ENCODE assay signal across 10 cellular contexts in genomic region chr16:24731722-24732419, GRCh38. TPM values are rescaled to one million over a fixed set of nuclear protein-coding genes. Genes with fewer than 3 reads are reported as not detected.
DNase-seq lines count a peak whose midpoint lies in the region; ATAC-seq and TF ChIP-seq lines count a peak whose summit lies in the region.
"Had no signal": no experiment of that assay in that cellular context is flagged by ENCODE, and none has a peak within 500 bp of the region (broad histone marks: within the 10 kb centered on the region; RNA-seq: fewer than 3 reads in every experiment).

No MANE protein-coding gene starts in this region.

- H2AK5ac ChIP-seq in mesendoderm (ENCODE audit: low read length): no peak overlapping the region

- no peak overlapping the region for H3K4ac ChIP-seq in mesendoderm (ENCODE audit: low read depth, low read length)

- no peak overlapping the region for H2BK120ac ChIP-seq in mesendoderm (ENCODE audit: low read depth, low read length)

- DNase-seq in activated naive CD4-positive, alpha-beta T cell (lab: John Stamatoyannopoulos, UW): no peak
- DNase-seq in dermis blood vessel endothelial cell: peak; percentile 55
- no peak for DNase-seq in mesendoderm
- DNase-seq in upper lobe of right lung: no peak
- no peak for DNase-seq in RKO (ENCODE audit: low spot score)
- DNase-seq in NCI-H748 treated with DMSO at 0.1 percent for 48 hours (lab: John Stamatoyannopoulos, UW): no peak
- no peak for DNase-seq in cerebellum (ENCODE audit: low spot score)

- no peak overlapping the region for H3K4me2 ChIP-seq in mesendoderm (ENCODE audit: low read length)

- H2BK15ac ChIP-seq in mesendoderm (replicated peaks; ENCODE audit: low read depth): no peak overlapping the region

- peak overlapping the region; percentile 98 for H3K4me3 Mint-ChIP-seq in activated naive CD4-positive, alpha-beta T cell treated with anti-CD3 and anti-CD28 coated beads, Interleukin-2, amount 50 U/mL, for 24 hours

- H3K9me3 ChIP-seq in upper lobe of right lung: no peaks in the 10 kb centered on the region

- H3K4me1 ChIP-seq in mesendoderm (ENCODE audit: control insufficient read depth, low read depth, low read length): no peaks in the 10 kb centered on the region
- H3K4me1 ChIP-seq in upper lobe of right lung: peaks cover 57% of the 10 kb centered on the region

- H3K9ac ChIP-seq in mesendoderm (ENCODE audit: low read length): peak overlapping the region; percentile 24

- H3K79me2 ChIP-seq in mesendoderm (ENCODE audit: control insufficient read depth, insufficient read depth, low read length): peaks cover 58% of the 10 kb centered on the region

- peaks cover 6% of the 10 kb centered on the region for H3K79me1 ChIP-seq in mesendoderm (ENCODE audit: low read length)

- H3K27ac Mint-ChIP-seq in activated naive CD4-positive, alpha-beta T cell treated with anti-CD3 and anti-CD28 coated beads, Interleukin-2, amount 50 U/mL, for 24 hours: peak overlapping the region; percentile 81

- H3K56ac ChIP-seq in mesendoderm (ENCODE audit: low read length): peak overlapping the region; percentile 17

- intact Hi-C loops in upper lobe of right lung (cut with DNase I): no loop called here

- no peaks in the 10 kb centered on the region for H3K27me3 Mint-ChIP-seq in activated naive CD4-positive, alpha-beta T cell treated with anti-CD3 and anti-CD28 coated beads, Interleukin-2, amount 50 U/mL, for 24 hours

- no CpG with 5 or more reads among the region's 8 CpGs for WGBS in mesendoderm (ENCODE audit: extremely low coverage, insufficient coverage, low lambda C conversion rate)

- no peaks in the 10 kb centered on the region for H3K9me3 Mint-ChIP-seq in activated naive CD4-positive, alpha-beta T cell treated with anti-CD3 and anti-CD28 coated beads, Interleukin-2, amount 50 U/mL, for 24 hours
- H3K9me3 Mint-ChIP-seq: CD14-positive monocyte had no signal

- no peak for ATAC-seq in upper lobe of right lung

- TF ChIP-seq CTCF in upper lobe of right lung (IDR thresholded peaks at IDR 0.05): no peak

- peaks cover 15% of the 10 kb centered on the region for H3K36me3 Mint-ChIP-seq in activated naive CD4-positive, alpha-beta T cell treated with anti-CD3 and anti-CD28 coated beads, Interleukin-2, amount 50 U/mL, for 24 hours

- no peak overlapping the region for H4K8ac ChIP-seq in mesendoderm (ENCODE audit: low read depth, low read length)

- H3K23ac ChIP-seq in mesendoderm (ENCODE audit: low read length): no peak overlapping the region

- H3K4me3 ChIP-seq in mesendoderm (ENCODE audit: low read length) (no peak overlapping the region), upper lobe of right lung (peak overlapping the region; percentile 87)

- H3K27ac ChIP-seq in mesendoderm (ENCODE audit: low read depth, low read length) (no peak overlapping the region), upper lobe of right lung (peak overlapping the region; percentile 40)
- H3K27ac ChIP-seq: HL-60 had no signal

- H3K4me1 Mint-ChIP-seq in activated naive CD4-positive, alpha-beta T cell treated with anti-CD3 and anti-CD28 coated beads, Interleukin-2, amount 50 U/mL, for 24 hours: peaks cover 73% of the 10 kb centered on the region

- H3K36me3 ChIP-seq in mesendoderm (ENCODE audit: control insufficient read depth, insufficient read depth, low read length): no peaks in the 10 kb centered on the region
- peaks cover 7% of the 10 kb centered on the region for H3K36me3 ChIP-seq in upper lobe of right lung

- no peak overlapping the region for H4K5ac ChIP-seq in mesendoderm (ENCODE audit: low read length)

- no peak overlapping the region for H2BK5ac ChIP-seq in mesendoderm (ENCODE audit: low read length)

- no peak overlapping the region for H3K18ac ChIP-seq in mesendoderm (ENCODE audit: low read length)

- no peaks in the 10 kb centered on the region for H3K27me3 ChIP-seq in mesendoderm (ENCODE audit: insufficient read depth, low read length, poor library complexity)
- no peaks in the 10 kb centered on the region for H3K27me3 ChIP-seq in upper lobe of right lung

RNA-seq across cellular contexts. Expression of gene TNRC6A, which starts 2.4 kb away (rescaled TPM):
- total RNA-seq in dermis blood vessel endothelial cell: 31.4 and 47.1 TPM in 2 replicates
- polyA plus RNA-seq in mesendoderm (2013, experiment 1 of 2): 34.7 TPM
- 35.2 TPM for polyA plus RNA-seq in mesendoderm (2013, experiment 2 of 2)
- total RNA-seq in upper lobe of right lung: 46.5 TPM
- 119 TPM for total RNA-seq in cerebellum
